In genomic region chrX:1657367-1658082, GRCh38 we compare ENCODE assay signal across 1 cellular context.
TF ChIP-seq lines count a peak whose summit lies in the region.

No MANE protein-coding gene starts in this region.

TF ChIP-seq in GM23338, 12 proteins besides CTCF, POLR2A, EP300 and RAD21 (continued from another document):
- TF ChIP-seq, protein P1, sequence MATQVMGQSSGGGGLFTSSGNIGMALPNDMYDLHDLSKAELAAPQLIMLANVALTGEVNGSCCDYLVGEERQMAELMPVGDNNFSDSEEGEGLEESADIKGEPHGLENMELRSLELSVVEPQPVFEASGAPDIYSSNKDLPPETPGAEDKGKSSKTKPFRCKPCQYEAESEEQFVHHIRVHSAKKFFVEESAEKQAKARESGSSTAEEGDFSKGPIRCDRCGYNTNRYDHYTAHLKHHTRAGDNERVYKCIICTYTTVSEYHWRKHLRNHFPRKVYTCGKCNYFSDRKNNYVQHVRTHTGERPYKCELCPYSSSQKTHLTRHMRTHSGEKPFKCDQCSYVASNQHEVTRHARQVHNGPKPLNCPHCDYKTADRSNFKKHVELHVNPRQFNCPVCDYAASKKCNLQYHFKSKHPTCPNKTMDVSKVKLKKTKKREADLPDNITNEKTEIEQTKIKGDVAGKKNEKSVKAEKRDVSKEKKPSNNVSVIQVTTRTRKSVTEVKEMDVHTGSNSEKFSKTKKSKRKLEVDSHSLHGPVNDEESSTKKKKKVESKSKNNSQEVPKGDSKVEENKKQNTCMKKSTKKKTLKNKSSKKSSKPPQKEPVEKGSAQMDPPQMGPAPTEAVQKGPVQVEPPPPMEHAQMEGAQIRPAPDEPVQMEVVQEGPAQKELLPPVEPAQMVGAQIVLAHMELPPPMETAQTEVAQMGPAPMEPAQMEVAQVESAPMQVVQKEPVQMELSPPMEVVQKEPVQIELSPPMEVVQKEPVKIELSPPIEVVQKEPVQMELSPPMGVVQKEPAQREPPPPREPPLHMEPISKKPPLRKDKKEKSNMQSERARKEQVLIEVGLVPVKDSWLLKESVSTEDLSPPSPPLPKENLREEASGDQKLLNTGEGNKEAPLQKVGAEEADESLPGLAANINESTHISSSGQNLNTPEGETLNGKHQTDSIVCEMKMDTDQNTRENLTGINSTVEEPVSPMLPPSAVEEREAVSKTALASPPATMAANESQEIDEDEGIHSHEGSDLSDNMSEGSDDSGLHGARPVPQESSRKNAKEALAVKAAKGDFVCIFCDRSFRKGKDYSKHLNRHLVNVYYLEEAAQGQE (IDR thresholded peaks at IDR 0.05; ENCODE audit: unreplicated experiment), result no peak
- no peak for TF ChIP-seq EZH2 (IDR thresholded peaks at IDR 0.05; ENCODE audit: low read depth, unreplicated experiment)
